ENCODE assay signal across 9 cellular contexts in the genomic region with DNA sequence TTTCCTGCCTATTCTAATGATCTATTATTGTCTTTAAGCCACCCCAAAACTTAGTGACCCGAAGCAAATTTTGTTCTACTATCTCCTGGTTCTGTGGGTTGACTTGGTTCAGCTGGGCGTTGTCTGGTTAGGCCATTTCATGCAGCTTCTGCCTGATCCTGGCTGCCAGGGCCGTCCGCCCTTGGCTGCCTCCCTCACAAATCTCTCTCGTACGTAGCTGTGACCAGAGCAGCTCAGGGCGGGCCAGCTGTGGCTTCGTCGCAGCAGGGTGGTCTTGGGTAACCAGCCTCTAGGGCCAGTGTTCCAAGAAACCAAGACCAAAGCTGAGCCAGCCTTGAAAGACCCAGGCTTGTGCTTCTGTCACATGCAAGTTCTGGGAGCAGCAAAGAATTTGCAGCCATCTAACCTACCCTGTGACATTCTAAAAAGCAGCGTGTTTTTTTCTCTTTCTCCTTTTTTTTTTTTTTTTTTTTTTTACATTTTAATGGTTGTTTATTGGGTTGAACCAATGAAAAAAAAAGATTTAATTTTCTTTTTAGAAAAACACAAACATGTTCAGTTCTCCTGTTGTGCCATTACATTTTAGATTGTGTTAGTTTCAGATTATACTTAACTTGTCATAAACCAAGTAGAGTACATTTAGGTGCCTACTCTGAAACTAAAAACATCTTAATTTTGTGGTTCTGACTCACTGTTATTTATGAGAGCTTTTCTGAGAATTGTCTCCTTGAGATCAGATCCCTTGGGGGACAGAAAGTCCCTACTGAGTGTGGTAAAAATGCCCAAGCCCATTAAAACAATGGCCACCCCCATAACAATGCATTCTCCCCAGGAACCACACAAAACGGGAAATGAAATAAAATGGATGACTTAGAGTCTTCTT.
DNase-seq lines count a peak whose midpoint lies in the region; ATAC-seq and TF ChIP-seq lines count a peak whose summit lies in the region.
"Had no signal": no experiment of that assay in that cellular context is flagged by ENCODE, and none has a peak within 500 bp of the region (broad histone marks: within the 10 kb centered on the region; RNA-seq: fewer than 3 reads in every experiment).

No MANE protein-coding gene starts in this region.

- H3K4me3 Mint-ChIP-seq in T-helper 1 cell treated with Interleukin-12 subunit alpha and Interleukin-12 subunit beta and Interleukin-4 antibody, amounts not matched to agents 30 μg/mL and 1 μg/mL, for 36 hours: peak overlapping the region; percentile 35
- H3K4me3 Mint-ChIP-seq: central memory CD8-positive, alpha-beta T cell had no signal

- ATAC-seq in HG02588 (IDR thresholded peaks at IDR 0.05; ENCODE audit: unreplicated experiment) (peak; percentile 36), sciatic nerve (peak; percentile 36), omental fat pad (ENCODE audit: low FRiP score) (no peak)

- H3K27me3 Mint-ChIP-seq in T-helper 1 cell treated with Interleukin-12 subunit alpha and Interleukin-12 subunit beta and Interleukin-4 antibody, amounts not matched to agents 30 μg/mL and 1 μg/mL, for 36 hours (ENCODE audit: low read depth): no peaks in the 10 kb centered on the region
- H3K27me3 Mint-ChIP-seq: central memory CD8-positive, alpha-beta T cell had no signal

- peaks cover 53% of the 10 kb centered on the region for H3K4me1 Mint-ChIP-seq in T-helper 1 cell treated with Interleukin-12 subunit alpha and Interleukin-12 subunit beta and Interleukin-4 antibody, amounts not matched to agents 30 μg/mL and 1 μg/mL, for 36 hours (ENCODE audit: low read depth)

- H3K9me3 Mint-ChIP-seq in T-helper 1 cell treated with Interleukin-12 subunit alpha and Interleukin-12 subunit beta and Interleukin-4 antibody, amounts not matched to agents 30 μg/mL and 1 μg/mL, for 36 hours: no peaks in the 10 kb centered on the region
- H3K9me3 Mint-ChIP-seq: central memory CD8-positive, alpha-beta T cell had no signal

- peak overlapping the region; percentile 88 for H3K27ac Mint-ChIP-seq in T-helper 1 cell treated with Interleukin-12 subunit alpha and Interleukin-12 subunit beta and Interleukin-4 antibody, amounts not matched to agents 30 μg/mL and 1 μg/mL, for 36 hours

- peaks cover 6% of the 10 kb centered on the region for H3K36me3 Mint-ChIP-seq in T-helper 1 cell treated with Interleukin-12 subunit alpha and Interleukin-12 subunit beta and Interleukin-4 antibody, amounts not matched to agents 30 μg/mL and 1 μg/mL, for 36 hours (ENCODE audit: low read depth)

- no peak for TF ChIP-seq CTCF in omental fat pad (IDR thresholded peaks at IDR 0.05)

- intact Hi-C loops in sciatic nerve (cut with DNase I): no loop called here

- peak; percentile 56 for DNase-seq in activated CD8-positive, alpha-beta memory T cell treated with anti-CD3 and anti-CD28 coated beads for 24 hours
- DNase-seq in activated CD8-positive, alpha-beta memory T cell treated with anti-CD3 and anti-CD28 coated beads, Interleukin-2, amount 50 U/mL, for 4 hours: no peak
- DNase-seq in sciatic nerve (ENCODE audit: low spot score) (no peak), Ammon's horn (ENCODE audit: low spot score) (no peak), HuH-7 (ENCODE audit: low spot score) (no peak), omental fat pad (ENCODE audit: low spot score) (no peak)
